Comparison of ENCODE assay signal across 17 cellular contexts in genomic region chr13:40812724-40813445, GRCh38. TPM values are rescaled to one million over a fixed set of nuclear protein-coding genes. Genes with fewer than 3 reads are reported as not detected.
DNase-seq lines count a peak whose midpoint lies in the region; ATAC-seq and TF ChIP-seq lines count a peak whose summit lies in the region.
"Had no signal": no experiment of that assay in that cellular context is flagged by ENCODE, and none has a peak within 500 bp of the region (broad histone marks: within the 10 kb centered on the region; RNA-seq: fewer than 3 reads in every experiment).

No MANE protein-coding gene starts in this region.

- no peaks in the 10 kb centered on the region for H3K27me3 ChIP-seq in DOHH2 (ENCODE audit: control insufficient read depth, low read length)
- no peaks in the 10 kb centered on the region for H3K27me3 ChIP-seq in OCI-LY1 (ENCODE audit: insufficient read depth, low read length)
- no peaks in the 10 kb centered on the region for H3K27me3 ChIP-seq in neutrophil
- H3K27me3 ChIP-seq: dorsolateral prefrontal cortex had no signal

- CTCF ChIA-PET in T-cell (lab: Charles Lee), result no interaction called here

- H3K4me1 ChIP-seq in DOHH2 (ENCODE audit: control insufficient read depth, low read length), result peaks cover 24% of the 10 kb centered on the region
- H3K4me1 ChIP-seq in OCI-LY1 (ENCODE audit: insufficient read depth, low read length, severe bottlenecking), result peaks cover 4% of the 10 kb centered on the region
- H3K4me1 ChIP-seq in neutrophil (ENCODE audit: control insufficient read depth in 1 of 2, insufficient read depth in 1 of 2, low read depth in 1 of 2, low read length in 1 of 2), result peaks cover 3 to 17% of the 10 kb centered on the region in 2 experiments

- no peak overlapping the region for H3K4me2 ChIP-seq in DOHH2 (ENCODE audit: low read length)
- H3K4me2 ChIP-seq in OCI-LY1 (ENCODE audit: low read length), result no peak overlapping the region

- H3K9me3 ChIP-seq in DOHH2 (ENCODE audit: control insufficient read depth, insufficient read depth, low read length) (no peaks in the 10 kb centered on the region), OCI-LY1 (ENCODE audit: low read length) (no peaks in the 10 kb centered on the region), neutrophil (no peaks in the 10 kb centered on the region)

- H3K27ac ChIP-seq in DOHH2 (ENCODE audit: low read depth, low read length) (peak overlapping the region; percentile 16; the same call in 1 of the 2 replicates), OCI-LY1 (ENCODE audit: low read depth, low read length, poor library complexity, severe bottlenecking) (peak overlapping the region; percentile 14), neutrophil (peak overlapping the region; percentile 42)
- H3K27ac ChIP-seq: dorsolateral prefrontal cortex had no signal

- TF ChIP-seq CTCF in DOHH2 (IDR thresholded peaks at IDR 0.05; ENCODE audit: low read depth, low read length, poor library complexity, severe bottlenecking) (no peak), OCI-LY1 (IDR thresholded peaks at IDR 0.05; ENCODE audit: low read length) (no peak), epithelial cell of proximal tubule (conservative IDR thresholded peaks at IDR 0.05; ENCODE audit: low read depth, low read length) (no peak), neutrophil (IDR thresholded peaks at IDR 0.05) (no peak)

- H3K36me3 Mint-ChIP-seq in T-cell, result peaks cover 59% of the 10 kb centered on the region

- H3K79me2 ChIP-seq in DOHH2 (ENCODE audit: control insufficient read depth, low read length) (no peaks in the 10 kb centered on the region), OCI-LY1 (ENCODE audit: insufficient read depth, low read length) (no peaks in the 10 kb centered on the region)

- H3K4me3 ChIP-seq in DOHH2 (ENCODE audit: low read length), result no peak overlapping the region
- no peak overlapping the region for H3K4me3 ChIP-seq in OCI-LY1 (ENCODE audit: low read depth, low read length, poor library complexity, severe bottlenecking)
- no peak overlapping the region for H3K4me3 ChIP-seq in epithelial cell of proximal tubule (ENCODE audit: low read depth, low read length)
- H3K4me3 ChIP-seq in neutrophil (ENCODE audit: low read depth in 1 of 2, low read length in 1 of 2), result no peak overlapping the region
- H3K4me3 ChIP-seq: dorsolateral prefrontal cortex had no signal

- H3K9me2 ChIP-seq in DOHH2 (replicated peaks; ENCODE audit: control insufficient read depth, low read length) (no peaks in the 10 kb centered on the region), OCI-LY1 (ENCODE audit: low read depth, low read length) (no peaks in the 10 kb centered on the region)

- H4K20me1 ChIP-seq in DOHH2 (ENCODE audit: control insufficient read depth, insufficient read depth, low read depth, low read length) (no peaks in the 10 kb centered on the region), OCI-LY1 (ENCODE audit: insufficient read depth, low read length) (no peaks in the 10 kb centered on the region)

- H3K4me3 Mint-ChIP-seq in T-cell, result no peak overlapping the region
- H3K4me3 Mint-ChIP-seq: CD8-positive, alpha-beta memory T cell; naive thymus-derived CD8-positive, alpha-beta T cell had no signal

- H3K9ac ChIP-seq in OCI-LY1 (ENCODE audit: low read length), result no peak overlapping the region

- POLR2A ChIA-PET in T-cell (lab: Charles Lee), result interaction anchor here in 1 of 2 donors (0.7 kb wide), 1 partner anchor 408 kb away, joined by 5 read pairs; no protein-coding TSS in a partner anchor

- peaks cover 12% of the 10 kb centered on the region for H3K36me3 ChIP-seq in DOHH2 (ENCODE audit: control insufficient read depth, low read length)
- H3K36me3 ChIP-seq in OCI-LY1 (ENCODE audit: insufficient read depth, low read length), result peaks cover 32% of the 10 kb centered on the region
- no peaks in the 10 kb centered on the region for H3K36me3 ChIP-seq in neutrophil

- H3K4me1 Mint-ChIP-seq in T-cell, result peaks cover 0 to 3% (median 0%) of the 10 kb centered on the region in 3 donors
- H3K4me1 Mint-ChIP-seq: CD8-positive, alpha-beta memory T cell had no signal

- DNase-seq in epithelial cell of proximal tubule (ENCODE audit: low read depth) (peak; percentile 64), H4 (ENCODE audit: low spot score) (no peak), T-cell (no peak), NCI-H2171 treated with DMSO at 0.1 percent for 48 hours (lab: John Stamatoyannopoulos, UW) (no peak)
- DNase-seq: activated CD4-positive, CD25-positive, alpha-beta regulatory T cell; amniotic stem cell; CD8-positive, alpha-beta memory T cell; dorsolateral prefrontal cortex; islet precursor cell; naive thymus-derived CD8-positive, alpha-beta T cell; NCI-H187 treated with DMSO at 0.1 percent for 48 hours; NK-92 treated with Interleukin-12 subunit alpha and Interleukin-12 subunit beta, amount 100 ng/mL, for 24 hours had no signal

- H3F3A ChIP-seq in DOHH2 (ENCODE audit: control insufficient read depth, insufficient read depth), result peaks cover 8% of the 10 kb centered on the region
- H3F3A ChIP-seq in OCI-LY1 (ENCODE audit: insufficient read depth, low read length), result no peaks in the 10 kb centered on the region

- H3K9me3 Mint-ChIP-seq in T-cell, result peaks cover 0 to 14% (median 3%) of the 10 kb centered on the region in 3 donors

- no peak overlapping the region for H2AFZ ChIP-seq in OCI-LY1 (ENCODE audit: low read length)

- no peaks in the 10 kb centered on the region for H3K27me3 Mint-ChIP-seq in T-cell
- H3K27me3 Mint-ChIP-seq: CD8-positive, alpha-beta memory T cell; naive thymus-derived CD8-positive, alpha-beta T cell had no signal

- ATAC-seq in T-cell (replicated peaks in 1 of 4) (no peak), HG03432 (IDR thresholded peaks at IDR 0.05; ENCODE audit: unreplicated experiment) (no peak)
- ATAC-seq: naive thymus-derived CD8-positive, alpha-beta T cell; sciatic nerve had no signal

- peak overlapping the region in 1 of 2 donors; percentile 5 for H3K27ac Mint-ChIP-seq in T-cell

RNA-seq across cellular contexts. Expression of gene SLC25A15, which starts 23.5 kb away (rescaled TPM):
- total RNA-seq in epithelial cell of proximal tubule (18.5 and 31.0 TPM in 2 replicates), T-cell (10 to 100 TPM in 3 of 5 donors, 1 to 10 TPM in 2; 6.1 to 13.4 (median 10.2) TPM)
- total RNA-seq in H4 (2014; rRNA removed; shearing (Covaris generic)), result 13.7 and 16.5 TPM in 2 replicates

RNA-seq across cellular contexts. Expression of gene MRPS31, which starts 41.9 kb away (rescaled TPM):
- total RNA-seq in epithelial cell of proximal tubule (22.9 and 23.7 TPM in 2 replicates), T-cell (10 to 100 TPM; 19.2 to 34.4 (median 28.5) TPM)
- total RNA-seq in H4 (2014; rRNA removed; shearing (Covaris generic)), result 10.3 and 12.8 TPM in 2 replicates
